In genomic region chr16:85313541-85314208, GRCh38 we compare ENCODE assay signal across 13 cellular contexts.
DNase-seq lines count a peak whose midpoint lies in the region; ATAC-seq, FAIRE-seq and TF ChIP-seq lines count a peak whose summit lies in the region.
"Had no signal": no experiment of that assay in that cellular context is flagged by ENCODE, and none has a peak within 500 bp of the region (broad histone marks: within the 10 kb centered on the region; RNA-seq: fewer than 3 reads in every experiment).

No MANE protein-coding gene starts in this region.

- TF ChIP-seq POLR2A in breast epithelium (IDR thresholded peaks at IDR 0.05) (no peak), K562 (conservative IDR thresholded peaks at IDR 0.05) (no peak), transverse colon (IDR thresholded peaks at IDR 0.05) (no peak)

- no peak overlapping the region for H2BK15ac ChIP-seq in mesendoderm (replicated peaks; ENCODE audit: low read depth)

- no peak overlapping the region for H2AFZ ChIP-seq in K562 (ENCODE audit: low read depth, low read length)

- peaks cover 9% of the 10 kb centered on the region for H3K4me1 Mint-ChIP-seq in MCF 10A (ENCODE audit: insufficient read depth, unreplicated experiment)
- peaks cover 32% of the 10 kb centered on the region for H3K4me1 Mint-ChIP-seq in type B pancreatic cell (ENCODE audit: unreplicated experiment)

- WGBS in K562 (ENCODE audit: insufficient coverage, low coverage, missing lambda C conversion rate), result 89% methylated on average over 9 of the region's 9 CpGs
- no CpG with 5 or more reads among the region's 9 CpGs for WGBS in mesendoderm (ENCODE audit: extremely low coverage, insufficient coverage, low lambda C conversion rate)
- 69% methylated on average over 9 of the region's 9 CpGs; no CpG with 5 or more reads in 1 of the 2 donors for WGBS in transverse colon (ENCODE audit: low coverage in 1 of 2), 2 donors

- no peaks in the 10 kb centered on the region for H3K36me3 ChIP-seq in breast epithelium
- H3K36me3 ChIP-seq in K562 (ENCODE audit: control insufficient read depth, insufficient read depth, low read length), result no peaks in the 10 kb centered on the region
- no peaks in the 10 kb centered on the region for H3K36me3 ChIP-seq in mesendoderm (ENCODE audit: control insufficient read depth, insufficient read depth, low read length)
- no peaks in the 10 kb centered on the region for H3K36me3 ChIP-seq in transverse colon

- H3K4me2 ChIP-seq in K562 (ENCODE audit: insufficient read depth, low read length) (no peak overlapping the region), mesendoderm (ENCODE audit: low read length) (no peak overlapping the region)

- FAIRE-seq in K562 (lab: Jason Lieb, UNC), result peak; percentile 75

- DNase-seq in MCF 10A (ENCODE audit: unreplicated experiment) (peak; percentile 24), breast epithelium (ENCODE audit: low spot score in 2 of 2) (no peak), K562 (ENCODE audit: extremely low read depth in 1 of 4, low spot score in 3 of 4) (no peak), mesendoderm (no peak), type B pancreatic cell (ENCODE audit: extremely low spot score, unreplicated experiment) (no peak), NCI-H2196 treated with DMSO at 0.1 percent for 48 hours (lab: John Stamatoyannopoulos, UW; ENCODE audit: unreplicated experiment) (no peak), transverse colon (no peak)
- DNase-seq: activated CD8-positive, alpha-beta memory T cell treated with anti-CD3 and anti-CD28 coated beads, Interleukin-2, amount 50 U/mL, for 4 hours; NCI-H748 treated with DMSO at 0.1 percent for 48 hours; T-helper 9 cell had no signal

- H4K8ac ChIP-seq in mesendoderm (ENCODE audit: low read depth, low read length), result no peak overlapping the region

- peak overlapping the region; percentile 12 for H2BK5ac ChIP-seq in mesendoderm (ENCODE audit: low read length)

- H3K4me1 ChIP-seq in breast epithelium (peaks cover 0 to 17% of the 10 kb centered on the region in 2 donors), K562 (replicated peaks in 1 of 2; ENCODE audit: control insufficient read depth in 2 of 2, insufficient read depth in 2 of 2, low read length in 2 of 2) (peaks cover 40 to 84% of the 10 kb centered on the region in 2 experiments), mesendoderm (ENCODE audit: control insufficient read depth, low read depth, low read length) (peaks cover 11% of the 10 kb centered on the region), transverse colon (peaks cover 0 to 35% (median 8%) of the 10 kb centered on the region in 4 donors)

- no peak overlapping the region for H4K5ac ChIP-seq in mesendoderm (ENCODE audit: low read length)

- no peaks in the 10 kb centered on the region for H3K27me3 Mint-ChIP-seq in MCF 10A (ENCODE audit: insufficient read depth, unreplicated experiment)
- no peaks in the 10 kb centered on the region for H3K27me3 Mint-ChIP-seq in type B pancreatic cell

- H2AK5ac ChIP-seq in mesendoderm (ENCODE audit: low read length), result peak overlapping the region; percentile 77

- H3K27ac Mint-ChIP-seq in MCF 10A (ENCODE audit: low read depth, unreplicated experiment) (no peak overlapping the region), type B pancreatic cell (peak overlapping the region; percentile 26)

- in situ Hi-C loops in K562 (cut with MboI) (no loop called here), transverse colon (cut with MboI; ENCODE audit: low pct_ligation_motif_present in 1 of 4, low pct_unique_long_range_greater_than_20kb in 1 of 4, low sequenced_read_pairs in 3 of 4) (no loop called here)

- peaks cover 3% of the 10 kb centered on the region for H3K79me1 ChIP-seq in mesendoderm (ENCODE audit: low read length)

- no peak overlapping the region for H3K27ac ChIP-seq in breast epithelium
- H3K27ac ChIP-seq in K562 (ENCODE audit: extremely low read depth, low read depth, low read length), result no peak overlapping the region; the same call in 2 of the 3 replicates
- H3K27ac ChIP-seq in mesendoderm (ENCODE audit: low read depth, low read length), result peak overlapping the region; percentile 7
- H3K27ac ChIP-seq in transverse colon, result peak overlapping the region in 2 of 4 donors; percentile 10 to 11

- H3K4me3 Mint-ChIP-seq in MCF 10A (ENCODE audit: unreplicated experiment) (no peak overlapping the region), type B pancreatic cell (peak overlapping the region; percentile 36)

- H3K18ac ChIP-seq in mesendoderm (ENCODE audit: low read length), result peak overlapping the region; percentile 6

- no peaks in the 10 kb centered on the region; the same call in 1 of the 2 replicates for H4K20me1 ChIP-seq in K562 (replicated peaks; ENCODE audit: control insufficient read depth, insufficient read depth, low read length)

- CTCF ChIA-PET in MCF 10A (lab: Yijun Ruan, JAX), result interaction anchor here (0.7 to 1.9 kb wide), 7 partner anchors 16 to 297 kb away, joined by 3 to 7 read pairs (median 3); no protein-coding TSS in a partner anchor
- CTCF ChIA-PET in K562 (lab: Yijun Ruan, JAX; ENCODE audit: low intra/inter-chr PET ratio), result no interaction called here

- BruUV-seq in MCF 10A (replicated peaks; lab: Mats Ljungman, UMichigan), result no TSS peak
- BruUV-seq in K562 (replicated peaks; lab: Mats Ljungman, UMichigan), result no TSS peak

- POLR2A ChIA-PET in MCF 10A (lab: Yijun Ruan, JAX) (interaction anchor here (0.7 to 1.5 kb wide), 2 partner anchors 81 to 242 kb away, joined by 3 read pairs; no protein-coding TSS in a partner anchor), K562 (lab: Yijun Ruan, JAX) (interaction anchor here (1.1 to 1.4 kb wide), 3 partner anchors 8 to 21 kb away, joined by 3 to 4 read pairs (median 3); no protein-coding TSS in a partner anchor)

- H3K4me3 ChIP-seq in breast epithelium, result no peak overlapping the region
- no peak overlapping the region for H3K4me3 ChIP-seq in K562
- H3K4me3 ChIP-seq in mesendoderm (ENCODE audit: low read length), result no peak overlapping the region
- H3K4me3 ChIP-seq in transverse colon, result no peak overlapping the region
- H3K4me3 ChIP-seq: lung, skin epidermis had no signal

- H3K79me2 ChIP-seq in K562 (ENCODE audit: control insufficient read depth, insufficient read depth, low read length) (peaks cover 13% of the 10 kb centered on the region; the same call in 2 of the 3 replicates), mesendoderm (ENCODE audit: control insufficient read depth, insufficient read depth, low read length) (peaks cover 2% of the 10 kb centered on the region)

- intact Hi-C loops in MCF 10A (cut with micrococcal nuclease) (no loop called here), breast epithelium (cut with DNase I; ENCODE audit: low total_unique reads) (no loop called here), K562 (cut with micrococcal nuclease) (no loop called here), transverse colon (cut with DNase I; ENCODE audit: low total_unique reads) (no loop called here)

- TF ChIP-seq CTCF in MCF 10A (IDR thresholded peaks at IDR 0.05; ENCODE audit: unreplicated experiment) (no peak), breast epithelium (IDR thresholded peaks at IDR 0.05) (no peak), K562 (IDR thresholded peaks at IDR 0.05 in 2 of 3, conservative IDR thresholded peaks at IDR 0.05 in 1 of 3; ENCODE audit: insufficient read depth in 2 of 3, low read depth in 1 of 3, low read length in 3 of 3) (no peak), type B pancreatic cell (conservative IDR thresholded peaks at IDR 0.05) (no peak), transverse colon (IDR thresholded peaks at IDR 0.05) (no peak)

- no peaks in the 10 kb centered on the region for H3K9me3 Mint-ChIP-seq in MCF 10A (ENCODE audit: unreplicated experiment)
- no peaks in the 10 kb centered on the region for H3K9me3 Mint-ChIP-seq in type B pancreatic cell

- H3K27me3 ChIP-seq in breast epithelium (no peaks in the 10 kb centered on the region), K562 (ENCODE audit: control insufficient read depth in 2 of 2, insufficient read depth in 2 of 2, low read length in 2 of 2) (no peaks in the 10 kb centered on the region), mesendoderm (ENCODE audit: insufficient read depth, low read length, poor library complexity) (no peaks in the 10 kb centered on the region), transverse colon (no peaks in the 10 kb centered on the region)

- peak overlapping the region; percentile 4 for H3K23ac ChIP-seq in mesendoderm (ENCODE audit: low read length)

- no peaks in the 10 kb centered on the region for H3K9me1 ChIP-seq in K562 (ENCODE audit: control insufficient read depth, insufficient read depth, low read length)

- no peaks in the 10 kb centered on the region for H3K9me3 ChIP-seq in breast epithelium
- H3K9me3 ChIP-seq in K562 (replicated peaks; ENCODE audit: control insufficient read depth, insufficient read depth, low read depth, low read length), result no peaks in the 10 kb centered on the region
- no peaks in the 10 kb centered on the region for H3K9me3 ChIP-seq in transverse colon

- ATAC-seq in K562 (no peak), HG03520 (IDR thresholded peaks at IDR 0.05; ENCODE audit: unreplicated experiment) (no peak)

- TF ChIP-seq EP300 in K562 (IDR thresholded peaks at IDR 0.05; ENCODE audit: low read length) (no peak), transverse colon (IDR thresholded peaks at IDR 0.05; ENCODE audit: low read depth) (no peak)

- H3K36me3 Mint-ChIP-seq in MCF 10A (ENCODE audit: insufficient read depth, unreplicated experiment) (no peaks in the 10 kb centered on the region), type B pancreatic cell (no peaks in the 10 kb centered on the region)

- H3K9ac ChIP-seq in K562 (ENCODE audit: insufficient read depth in 1 of 2, low read depth in 2 of 2, low read length in 2 of 2), result peak overlapping the region in 1 of 2 experiments; percentile 63; a peak in 2 of 4 replicates
- H3K9ac ChIP-seq in mesendoderm (ENCODE audit: low read length), result peak overlapping the region; percentile 28

- peak overlapping the region; percentile 77 for H3K56ac ChIP-seq in mesendoderm (ENCODE audit: low read length)

- no peak overlapping the region for H3K4ac ChIP-seq in mesendoderm (ENCODE audit: low read depth, low read length)

- TF ChIP-seq RAD21 in K562 (CRISPR knock-in tag; conservative IDR thresholded peaks at IDR 0.05 in 1 of 2, IDR thresholded peaks at IDR 0.05 in 1 of 2), result no peak

- H2BK120ac ChIP-seq in mesendoderm (ENCODE audit: low read depth, low read length), result no peak overlapping the region

TF ChIP-seq in K562, 482 proteins besides CTCF, POLR2A, EP300 and RAD21 (continues in another document):
- TF ChIP-seq, protein P1, sequence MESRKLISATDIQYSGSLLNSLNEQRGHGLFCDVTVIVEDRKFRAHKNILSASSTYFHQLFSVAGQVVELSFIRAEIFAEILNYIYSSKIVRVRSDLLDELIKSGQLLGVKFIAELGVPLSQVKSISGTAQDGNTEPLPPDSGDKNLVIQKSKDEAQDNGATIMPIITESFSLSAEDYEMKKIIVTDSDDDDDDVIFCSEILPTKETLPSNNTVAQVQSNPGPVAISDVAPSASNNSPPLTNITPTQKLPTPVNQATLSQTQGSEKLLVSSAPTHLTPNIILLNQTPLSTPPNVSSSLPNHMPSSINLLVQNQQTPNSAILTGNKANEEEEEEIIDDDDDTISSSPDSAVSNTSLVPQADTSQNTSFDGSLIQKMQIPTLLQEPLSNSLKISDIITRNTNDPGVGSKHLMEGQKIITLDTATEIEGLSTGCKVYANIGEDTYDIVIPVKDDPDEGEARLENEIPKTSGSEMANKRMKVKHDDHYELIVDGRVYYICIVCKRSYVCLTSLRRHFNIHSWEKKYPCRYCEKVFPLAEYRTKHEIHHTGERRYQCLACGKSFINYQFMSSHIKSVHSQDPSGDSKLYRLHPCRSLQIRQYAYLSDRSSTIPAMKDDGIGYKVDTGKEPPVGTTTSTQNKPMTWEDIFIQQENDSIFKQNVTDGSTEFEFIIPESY (CRISPR knock-in tag; IDR thresholded peaks at IDR 0.05), result no peak
